In genomic region chr5:60712950-60713349, GRCh38 we compare ENCODE assay signal across 8 cellular contexts.
"Had no signal": no experiment of that assay in that cellular context is flagged by ENCODE, and none has a peak within 500 bp of the region (broad histone marks: within the 10 kb centered on the region; RNA-seq: fewer than 3 reads in every experiment).

No MANE protein-coding gene starts in this region.

- H3K4me3 ChIP-seq: GM12878 had no signal

- DNase-seq: GDM1, GF-D8 had no signal

- ATAC-seq: GM12878 had no signal

- FAIRE-seq: G401.6, GM12878, GM12891, GM12892, GM18507, GM19239 had no signal
